In genomic region chr16:12228079-12228606, GRCh38 we compare ENCODE assay signal across 1 cellular context.
TF ChIP-seq lines count a peak whose summit lies in the region.

No MANE protein-coding gene starts in this region.

TF ChIP-seq in HepG2, 621 proteins besides CTCF, POLR2A, EP300 and RAD21 (continues in another document):
- TF ChIP-seq ZNF512B (CRISPR knock-in tag; IDR thresholded peaks at IDR 0.05; ENCODE audit: borderline replicate concordance) (no peak), ETV5 (CRISPR knock-in tag; IDR thresholded peaks at IDR 0.05; ENCODE audit: borderline replicate concordance) (no peak), ZNF207 (IDR thresholded peaks at IDR 0.05; ENCODE audit: borderline replicate concordance) (no peak), CREB3 (CRISPR knock-in tag; IDR thresholded peaks at IDR 0.05) (no peak), CSRNP1 (CRISPR knock-in tag; IDR thresholded peaks at IDR 0.05) (no peak), MNT (IDR thresholded peaks at IDR 0.05) (no peak), ZNF841 (CRISPR knock-in tag; IDR thresholded peaks at IDR 0.05; ENCODE audit: borderline replicate concordance) (no peak), ZNF563 (CRISPR knock-in tag; IDR thresholded peaks at IDR 0.05) (no peak), KDM5B (CRISPR knock-in tag; IDR thresholded peaks at IDR 0.05; ENCODE audit: borderline replicate concordance) (no peak), ZNF850 (CRISPR knock-in tag; conservative IDR thresholded peaks at IDR 0.05) (no peak), BCL6 (CRISPR knock-in tag; IDR thresholded peaks at IDR 0.05) (no peak), ZNF576 (CRISPR knock-in tag; IDR thresholded peaks at IDR 0.05) (0 out of 2 replicates have a peak, but pooled peaks have one; percentile 18), HMGXB4 (CRISPR knock-in tag; IDR thresholded peaks at IDR 0.05; ENCODE audit: borderline replicate concordance in 1 of 2, low read depth in 1 of 2) (no peak), NR3C1 (CRISPR knock-in tag; IDR thresholded peaks at IDR 0.05) (no peak), PITX1 (CRISPR knock-in tag; IDR thresholded peaks at IDR 0.05) (0 out of 2 replicates have a peak, but pooled peaks have one; percentile 2), ZNF776 (CRISPR knock-in tag; IDR thresholded peaks at IDR 0.05) (0 out of 2 replicates have a peak, but pooled peaks have one; percentile 32), FOXC1 (CRISPR knock-in tag; IDR thresholded peaks at IDR 0.05; ENCODE audit: borderline replicate concordance) (no peak), NR0B2 (CRISPR knock-in tag; IDR thresholded peaks at IDR 0.05) (peak; percentile 45; the same call in 1 of the 2 replicates), RFX1 (IDR thresholded peaks at IDR 0.05) (no peak), RBM22 (optimal IDR thresholded peaks at IDR 0.05; ENCODE audit: low read length) (no peak), ZNF883 (CRISPR knock-in tag; IDR thresholded peaks at IDR 0.05; ENCODE audit: not compliant biosample characterization) (no peak), ZNF530 (CRISPR knock-in tag; IDR thresholded peaks at IDR 0.05; ENCODE audit: low read depth) (no peak), TCF12 (IDR thresholded peaks at IDR 0.05) (no peak), TCF12 (CRISPR knock-in tag; IDR thresholded peaks at IDR 0.05) (peak; percentile 68; the same call in 1 of the 2 replicates), MAZ (IDR thresholded peaks at IDR 0.05; ENCODE audit: borderline replicate concordance, low read depth, low read length) (no peak), MAZ (CRISPR knock-in tag; IDR thresholded peaks at IDR 0.05; ENCODE audit: low read depth) (0 out of 2 replicates have a peak, but pooled peaks have one; percentile 49), AKAP8 (CRISPR knock-in tag; IDR thresholded peaks at IDR 0.05) (no peak), DNMT3B (CRISPR knock-in tag; conservative IDR thresholded peaks at IDR 0.05) (no peak), STAT5B (CRISPR knock-in tag; IDR thresholded peaks at IDR 0.05) (no peak), CCDC6 (CRISPR knock-in tag; IDR thresholded peaks at IDR 0.05) (no peak), ZNF432 (CRISPR knock-in tag; IDR thresholded peaks at IDR 0.05; ENCODE audit: borderline replicate concordance) (no peak), ZNF678 (CRISPR knock-in tag; IDR thresholded peaks at IDR 0.05) (no peak), MTF1 (CRISPR knock-in tag; IDR thresholded peaks at IDR 0.05) (no peak), ZNF816 (CRISPR knock-in tag; IDR thresholded peaks at IDR 0.05; ENCODE audit: borderline replicate concordance) (no peak), NFE2L1 (CRISPR knock-in tag; IDR thresholded peaks at IDR 0.05; ENCODE audit: borderline replicate concordance) (no peak), DMAP1 (CRISPR knock-in tag; IDR thresholded peaks at IDR 0.05) (no peak), KLF16 (CRISPR knock-in tag; IDR thresholded peaks at IDR 0.05) (no peak), ZNF484 (CRISPR knock-in tag; IDR thresholded peaks at IDR 0.05; ENCODE audit: borderline replicate concordance, low read depth) (no peak), ZNF580 (CRISPR knock-in tag; IDR thresholded peaks at IDR 0.05; ENCODE audit: borderline replicate concordance, low read depth) (no peak), SMARCE1 (IDR thresholded peaks at IDR 0.05; ENCODE audit: borderline replicate concordance) (no peak), HOXD1 (CRISPR knock-in tag; IDR thresholded peaks at IDR 0.05) (no peak), ZSCAN31 (CRISPR knock-in tag; IDR thresholded peaks at IDR 0.05; ENCODE audit: low read depth) (0 out of 2 replicates have a peak, but pooled peaks have one; percentile 48), ZNF510 (CRISPR knock-in tag; IDR thresholded peaks at IDR 0.05; ENCODE audit: low read depth) (no peak)
- TF ChIP-seq, protein P1, sequence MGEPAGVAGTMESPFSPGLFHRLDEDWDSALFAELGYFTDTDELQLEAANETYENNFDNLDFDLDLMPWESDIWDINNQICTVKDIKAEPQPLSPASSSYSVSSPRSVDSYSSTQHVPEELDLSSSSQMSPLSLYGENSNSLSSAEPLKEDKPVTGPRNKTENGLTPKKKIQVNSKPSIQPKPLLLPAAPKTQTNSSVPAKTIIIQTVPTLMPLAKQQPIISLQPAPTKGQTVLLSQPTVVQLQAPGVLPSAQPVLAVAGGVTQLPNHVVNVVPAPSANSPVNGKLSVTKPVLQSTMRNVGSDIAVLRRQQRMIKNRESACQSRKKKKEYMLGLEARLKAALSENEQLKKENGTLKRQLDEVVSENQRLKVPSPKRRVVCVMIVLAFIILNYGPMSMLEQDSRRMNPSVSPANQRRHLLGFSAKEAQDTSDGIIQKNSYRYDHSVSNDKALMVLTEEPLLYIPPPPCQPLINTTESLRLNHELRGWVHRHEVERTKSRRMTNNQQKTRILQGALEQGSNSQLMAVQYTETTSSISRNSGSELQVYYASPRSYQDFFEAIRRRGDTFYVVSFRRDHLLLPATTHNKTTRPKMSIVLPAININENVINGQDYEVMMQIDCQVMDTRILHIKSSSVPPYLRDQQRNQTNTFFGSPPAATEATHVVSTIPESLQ (CRISPR knock-in tag; conservative IDR thresholded peaks at IDR 0.05), result no peak
- TF ChIP-seq, protein P2, sequence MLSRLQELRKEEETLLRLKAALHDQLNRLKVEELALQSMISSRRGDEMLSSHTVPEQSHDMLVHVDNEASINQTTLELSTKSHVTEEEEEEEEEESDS (CRISPR knock-in tag; IDR thresholded peaks at IDR 0.05; ENCODE audit: borderline replicate concordance), result no peak
- TF ChIP-seq, protein P3, sequence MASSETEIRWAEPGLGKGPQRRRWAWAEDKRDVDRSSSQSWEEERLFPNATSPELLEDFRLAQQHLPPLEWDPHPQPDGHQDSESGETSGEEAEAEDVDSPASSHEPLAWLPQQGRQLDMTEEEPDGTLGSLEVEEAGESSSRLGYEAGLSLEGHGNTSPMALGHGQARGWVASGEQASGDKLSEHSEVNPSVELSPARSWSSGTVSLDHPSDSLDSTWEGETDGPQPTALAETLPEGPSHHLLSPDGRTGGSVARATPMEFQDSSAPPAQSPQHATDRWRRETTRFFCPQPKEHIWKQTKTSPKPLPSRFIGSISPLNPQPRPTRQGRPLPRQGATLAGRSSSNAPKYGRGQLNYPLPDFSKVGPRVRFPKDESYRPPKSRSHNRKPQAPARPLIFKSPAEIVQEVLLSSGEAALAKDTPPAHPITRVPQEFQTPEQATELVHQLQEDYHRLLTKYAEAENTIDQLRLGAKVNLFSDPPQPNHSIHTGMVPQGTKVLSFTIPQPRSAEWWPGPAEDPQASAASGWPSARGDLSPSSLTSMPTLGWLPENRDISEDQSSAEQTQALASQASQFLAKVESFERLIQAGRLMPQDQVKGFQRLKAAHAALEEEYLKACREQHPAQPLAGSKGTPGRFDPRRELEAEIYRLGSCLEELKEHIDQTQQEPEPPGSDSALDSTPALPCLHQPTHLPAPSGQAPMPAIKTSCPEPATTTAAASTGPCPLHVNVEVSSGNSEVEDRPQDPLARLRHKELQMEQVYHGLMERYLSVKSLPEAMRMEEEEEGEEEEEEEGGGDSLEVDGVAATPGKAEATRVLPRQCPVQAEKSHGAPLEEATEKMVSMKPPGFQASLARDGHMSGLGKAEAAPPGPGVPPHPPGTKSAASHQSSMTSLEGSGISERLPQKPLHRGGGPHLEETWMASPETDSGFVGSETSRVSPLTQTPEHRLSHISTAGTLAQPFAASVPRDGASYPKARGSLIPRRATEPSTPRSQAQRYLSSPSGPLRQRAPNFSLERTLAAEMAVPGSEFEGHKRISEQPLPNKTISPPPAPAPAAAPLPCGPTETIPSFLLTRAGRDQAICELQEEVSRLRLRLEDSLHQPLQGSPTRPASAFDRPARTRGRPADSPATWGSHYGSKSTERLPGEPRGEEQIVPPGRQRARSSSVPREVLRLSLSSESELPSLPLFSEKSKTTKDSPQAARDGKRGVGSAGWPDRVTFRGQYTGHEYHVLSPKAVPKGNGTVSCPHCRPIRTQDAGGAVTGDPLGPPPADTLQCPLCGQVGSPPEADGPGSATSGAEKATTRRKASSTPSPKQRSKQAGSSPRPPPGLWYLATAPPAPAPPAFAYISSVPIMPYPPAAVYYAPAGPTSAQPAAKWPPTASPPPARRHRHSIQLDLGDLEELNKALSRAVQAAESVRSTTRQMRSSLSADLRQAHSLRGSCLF (CRISPR knock-in tag; IDR thresholded peaks at IDR 0.05; ENCODE audit: borderline replicate concordance), result no peak
- TF ChIP-seq, protein P4, sequence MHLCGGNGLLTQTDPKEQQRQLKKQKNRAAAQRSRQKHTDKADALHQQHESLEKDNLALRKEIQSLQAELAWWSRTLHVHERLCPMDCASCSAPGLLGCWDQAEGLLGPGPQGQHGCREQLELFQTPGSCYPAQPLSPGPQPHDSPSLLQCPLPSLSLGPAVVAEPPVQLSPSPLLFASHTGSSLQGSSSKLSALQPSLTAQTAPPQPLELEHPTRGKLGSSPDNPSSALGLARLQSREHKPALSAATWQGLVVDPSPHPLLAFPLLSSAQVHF (CRISPR knock-in tag; IDR thresholded peaks at IDR 0.05), result no peak
